ENCODE assay signal across 9 cellular contexts in genomic region chr2:237128026-237128703, GRCh38. TPM values are rescaled to one million over a fixed set of nuclear protein-coding genes. Genes with fewer than 3 reads are reported as not detected.
A peak's percentile ranks its signal among the peaks of the same experiment; 100 is the strongest.
DNase-seq lines count a peak whose midpoint lies in the region; ATAC-seq and TF ChIP-seq lines count a peak whose summit lies in the region.
"Had no signal": no experiment of that assay in that cellular context is flagged by ENCODE, and none has a peak within 500 bp of the region (broad histone marks: within the 10 kb centered on the region; RNA-seq: fewer than 3 reads in every experiment).

No MANE protein-coding gene starts in this region.

- H3K36me3 ChIP-seq in GM23248 (ENCODE audit: low read depth): no peaks in the 10 kb centered on the region
- H3K36me3 ChIP-seq in SK-N-SH (replicated peaks in 1 of 2; ENCODE audit: control insufficient read depth in 1 of 2, insufficient read depth in 2 of 2, low read length in 1 of 2): no peaks in the 10 kb centered on the region
- no peaks in the 10 kb centered on the region for H3K36me3 ChIP-seq in neural progenitor cell
- H3K36me3 ChIP-seq in tibial nerve: no peaks in the 10 kb centered on the region
- H3K36me3 ChIP-seq in CD4-positive, alpha-beta memory T cell (ENCODE audit: insufficient read depth, low read length): no peaks in the 10 kb centered on the region

- no peaks in the 10 kb centered on the region for H3K9me2 ChIP-seq in GM23248 (ENCODE audit: insufficient read depth)
- no peaks in the 10 kb centered on the region for H3K9me2 ChIP-seq in SK-N-SH

- H3K4me2 ChIP-seq in GM23248 (ENCODE audit: unreplicated experiment) (peak overlapping the region; percentile 60), SK-N-SH (peak overlapping the region; percentile 75), neural progenitor cell (no peak overlapping the region)

- peaks cover 2% of the 10 kb centered on the region for H3K27me3 Mint-ChIP-seq in neural progenitor cell (ENCODE audit: insufficient read depth, low read depth)
- no peaks in the 10 kb centered on the region for H3K27me3 Mint-ChIP-seq in CD4-positive, alpha-beta memory T cell

- peaks cover 3% of the 10 kb centered on the region for H3K4me1 Mint-ChIP-seq in neural progenitor cell
- H3K4me1 Mint-ChIP-seq in CD4-positive, alpha-beta memory T cell: no peaks in the 10 kb centered on the region

- ATAC-seq in GM19351 (IDR thresholded peaks at IDR 0.05; ENCODE audit: unreplicated experiment): no peak
- no peak for ATAC-seq in HG02759 (IDR thresholded peaks at IDR 0.05; ENCODE audit: unreplicated experiment)
- ATAC-seq: K562 had no signal

- in situ Hi-C loops in GM23248 (cut with MboI): no loop called here

- H3K9ac ChIP-seq in GM23248 (peak overlapping the region; percentile 63), SK-N-SH (peak overlapping the region; percentile 32; the same call in 1 of the 2 replicates), neural progenitor cell (no peak overlapping the region)

- no peak for TF ChIP-seq RAD21 in SK-N-SH (IDR thresholded peaks at IDR 0.05; ENCODE audit: low read length)

- H3K4me3 ChIP-seq in GM23248 (no peak overlapping the region), SK-N-SH (ENCODE audit: low read depth in 2 of 2, low read length in 1 of 2) (no peak overlapping the region), epithelial cell of esophagus (ENCODE audit: low read length) (no peak overlapping the region), neural progenitor cell (no peak overlapping the region), tibial nerve (no peak overlapping the region)
- H3K4me3 ChIP-seq in CD4-positive, alpha-beta memory T cell (ENCODE audit: low read length in 2 of 2): no peak overlapping the region
- H3K4me3 ChIP-seq: K562 had no signal

- H3K79me2 ChIP-seq in GM23248 (ENCODE audit: insufficient read depth): no peaks in the 10 kb centered on the region
- H3K79me2 ChIP-seq in SK-N-SH (ENCODE audit: insufficient read depth): no peaks in the 10 kb centered on the region
- no peaks in the 10 kb centered on the region for H3K79me2 ChIP-seq in neural progenitor cell (ENCODE audit: low read depth)

- H3F3A ChIP-seq in GM23248 (ENCODE audit: insufficient read depth) (peaks cover 13% of the 10 kb centered on the region; the same call in 1 of the 2 replicates), SK-N-SH (replicated peaks; ENCODE audit: insufficient read depth) (peaks cover 25% of the 10 kb centered on the region), neural progenitor cell (ENCODE audit: low read depth) (peaks cover 14% of the 10 kb centered on the region)

- 0 out of 2 replicates have a peak overlapping the region, but pooled peaks have one; percentile 3 for H2AFZ ChIP-seq in GM23248
- no peak overlapping the region for H2AFZ ChIP-seq in SK-N-SH (ENCODE audit: low read depth)
- H2AFZ ChIP-seq in neural progenitor cell (replicated peaks): peak overlapping the region; percentile 53

- peaks cover 22% of the 10 kb centered on the region for H3K4me1 ChIP-seq in GM23248 (ENCODE audit: insufficient read depth)
- H3K4me1 ChIP-seq in SK-N-SH (ENCODE audit: control insufficient read depth in 1 of 2, insufficient read depth in 2 of 2, low read depth in 1 of 2, low read length in 1 of 2): peaks cover 0 to 13% of the 10 kb centered on the region in 2 experiments; a peak in 3 of 4 replicates
- H3K4me1 ChIP-seq in neural progenitor cell: peaks cover 6% of the 10 kb centered on the region
- peaks cover 0 to 33% (median 9%) of the 10 kb centered on the region in 4 donors for H3K4me1 ChIP-seq in tibial nerve
- no peaks in the 10 kb centered on the region for H3K4me1 ChIP-seq in CD4-positive, alpha-beta memory T cell (ENCODE audit: insufficient read depth, low read length)

- H3K9me3 ChIP-seq in GM23248 (ENCODE audit: low read depth) (no peaks in the 10 kb centered on the region), SK-N-SH (no peaks in the 10 kb centered on the region), neural progenitor cell (ENCODE audit: low read depth) (no peaks in the 10 kb centered on the region), tibial nerve (peaks cover 0 to 5% (median 0%) of the 10 kb centered on the region in 4 donors)
- H3K9me3 ChIP-seq in CD4-positive, alpha-beta memory T cell (ENCODE audit: control insufficient read depth in 1 of 2, low read length in 2 of 2): no peaks in the 10 kb centered on the region

- intact Hi-C loops in CD4-positive, alpha-beta memory T cell (cut with micrococcal nuclease): no loop called here

- no peak for TF ChIP-seq POLR2A in tibial nerve (IDR thresholded peaks at IDR 0.05)

- H4K20me1 ChIP-seq in GM23248 (ENCODE audit: insufficient read depth) (no peaks in the 10 kb centered on the region), SK-N-SH (ENCODE audit: insufficient read depth) (no peaks in the 10 kb centered on the region), neural progenitor cell (ENCODE audit: low read depth) (no peaks in the 10 kb centered on the region)

- no peaks in the 10 kb centered on the region for H3K9me3 Mint-ChIP-seq in neural progenitor cell
- H3K9me3 Mint-ChIP-seq in CD4-positive, alpha-beta memory T cell: no peaks in the 10 kb centered on the region

- H3K27me3 ChIP-seq in GM23248 (replicated peaks; ENCODE audit: insufficient read depth) (no peaks in the 10 kb centered on the region), SK-N-SH (ENCODE audit: insufficient read depth) (no peaks in the 10 kb centered on the region), neural progenitor cell (no peaks in the 10 kb centered on the region), tibial nerve (no peaks in the 10 kb centered on the region)
- no peaks in the 10 kb centered on the region for H3K27me3 ChIP-seq in CD4-positive, alpha-beta memory T cell (ENCODE audit: insufficient read depth, low read length)

- peak; percentile 24 for TF ChIP-seq CTCF in SK-N-SH (IDR thresholded peaks at IDR 0.05)
- no peak for TF ChIP-seq CTCF in epithelial cell of esophagus (IDR thresholded peaks at IDR 0.05; ENCODE audit: insufficient read depth, low read depth, low read length, missing control alignments)
- TF ChIP-seq CTCF in neural progenitor cell (IDR thresholded peaks at IDR 0.05): no peak
- TF ChIP-seq CTCF in tibial nerve (IDR thresholded peaks at IDR 0.05): no peak

- POLR2A ChIA-PET in SK-N-SH (lab: Yijun Ruan, JAX): no interaction called here
- POLR2A ChIA-PET in CD4-positive, alpha-beta memory T cell (lab: Charles Lee; ENCODE audit: partially characterized antibody): no interaction called here

- H3K4me3 Mint-ChIP-seq in neural progenitor cell: no peak overlapping the region
- H3K4me3 Mint-ChIP-seq in CD4-positive, alpha-beta memory T cell: no peak overlapping the region

- H3K27ac Mint-ChIP-seq in neural progenitor cell: peak overlapping the region; percentile 70
- no peak overlapping the region for H3K27ac Mint-ChIP-seq in CD4-positive, alpha-beta memory T cell

- TF ChIP-seq EP300 in SK-N-SH (IDR thresholded peaks at IDR 0.05; ENCODE audit: borderline replicate concordance in 1 of 2, low read depth in 1 of 2, low read length in 1 of 2) (peak in 1 of 2 experiments; percentile 87; a peak in 2 of 4 replicates), tibial nerve (IDR thresholded peaks at IDR 0.05) (peak; percentile 71 to 92)

- no peaks in the 10 kb centered on the region for H3K36me3 Mint-ChIP-seq in neural progenitor cell
- no peaks in the 10 kb centered on the region for H3K36me3 Mint-ChIP-seq in CD4-positive, alpha-beta memory T cell

- WGBS in GM23248 (ENCODE audit: low coverage in 1 of 2, low lambda C conversion rate in 2 of 2, missing lambda C conversion rate in 2 of 2), 2 experiments: 9 to 12% methylated on average over 11 of the region's 11 CpGs
- WGBS in SK-N-SH (ENCODE audit: low lambda C conversion rate): 36% methylated on average over 8 of the region's 11 CpGs
- WGBS in tibial nerve, 2 donors: 15 to 30% methylated on average over 11 of the region's 11 CpGs

- H3K27ac ChIP-seq in GM23248 (peak overlapping the region; percentile 76), SK-N-SH (ENCODE audit: low read depth in 2 of 2, low read length in 1 of 2) (peak overlapping the region in 1 of 2 experiments; percentile 85; a peak in 2 of 4 replicates), neural progenitor cell (no peak overlapping the region), tibial nerve (peak overlapping the region; percentile 44 to 86 (median 60))
- H3K27ac ChIP-seq in CD4-positive, alpha-beta memory T cell (ENCODE audit: low read depth, low read length): no peak overlapping the region

- peak; percentile 99 for DNase-seq in GM23248
- DNase-seq in SK-N-SH: peak; percentile 28
- DNase-seq in epithelial cell of esophagus (ENCODE audit: low read depth): peak; percentile 99
- peak; percentile 44 for DNase-seq in neural progenitor cell (ENCODE audit: low spot score)
- DNase-seq in tibial nerve (ENCODE audit: low spot score in 2 of 2): peak; percentile 95 to 97
- no peak for DNase-seq in CD4-positive, alpha-beta memory T cell

- CTCF ChIA-PET in SK-N-SH (lab: Yijun Ruan, JAX): interaction anchor here (1.0 to 1.1 kb wide), 2 partner anchors 10 to 385 kb away, joined by 3 read pairs; no protein-coding TSS in a partner anchor
- CTCF ChIA-PET in CD4-positive, alpha-beta memory T cell (lab: Charles Lee; ENCODE audit: partially characterized antibody): no interaction called here

TF ChIP-seq in SK-N-SH, 30 proteins besides CTCF, POLR2A, EP300 and RAD21 (continues in another document):
- TF ChIP-seq GATA2 (CRISPR knock-in tag; IDR thresholded peaks at IDR 0.05): no peak
- TF ChIP-seq TCF12 (IDR thresholded peaks at IDR 0.05): peak; percentile 90
- no peak for TF ChIP-seq RFX5 (IDR thresholded peaks at IDR 0.05; ENCODE audit: low read length)
- TF ChIP-seq, protein P1, sequence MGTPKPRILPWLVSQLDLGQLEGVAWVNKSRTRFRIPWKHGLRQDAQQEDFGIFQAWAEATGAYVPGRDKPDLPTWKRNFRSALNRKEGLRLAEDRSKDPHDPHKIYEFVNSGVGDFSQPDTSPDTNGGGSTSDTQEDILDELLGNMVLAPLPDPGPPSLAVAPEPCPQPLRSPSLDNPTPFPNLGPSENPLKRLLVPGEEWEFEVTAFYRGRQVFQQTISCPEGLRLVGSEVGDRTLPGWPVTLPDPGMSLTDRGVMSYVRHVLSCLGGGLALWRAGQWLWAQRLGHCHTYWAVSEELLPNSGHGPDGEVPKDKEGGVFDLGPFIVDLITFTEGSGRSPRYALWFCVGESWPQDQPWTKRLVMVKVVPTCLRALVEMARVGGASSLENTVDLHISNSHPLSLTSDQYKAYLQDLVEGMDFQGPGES (IDR thresholded peaks at IDR 0.05; ENCODE audit: low read depth, low read length): no peak
- TF ChIP-seq NFIC (IDR thresholded peaks at IDR 0.05; ENCODE audit: borderline replicate concordance): peak; percentile 85; the same call in 1 of the 2 replicates
- TF ChIP-seq MXI1 (IDR thresholded peaks at IDR 0.05; ENCODE audit: low read depth, low read length): no peak

RNA-seq across cellular contexts. Expression of gene COPS8, which starts 42.5 kb away (rescaled TPM):
- 145 and 148 TPM in 2 replicates for total RNA-seq in GM23248 (2014; rRNA removed; shearing (Covaris generic))
- polyA plus RNA-seq in GM23248 (2016; fragmentation: Nextera tagmentation; extraction: Ambion mirVana) (164 and 168 TPM in 2 replicates), SK-N-SH (2012; rRNA removed) (107 and 123 TPM in 2 replicates)
- 147 and 188 TPM in 2 replicates for polyA plus RNA-seq in SK-N-SH (2012; cell fraction: cytosol; rRNA removed)
- 29.4 and 69.0 TPM in 2 replicates for polyA plus RNA-seq in SK-N-SH (2012; cell fraction: nucleus; rRNA removed)
- total RNA-seq in neural progenitor cell (ENCODE audit: low replicate concordance) (196 and 267 TPM in 2 replicates), tibial nerve (10 to 100 TPM; 69.6 to 93.1 (median 80.2) TPM)
- total RNA-seq in CD4-positive, alpha-beta memory T cell: 10 to 100 TPM; 33.4 to 34.5 TPM
- polyA plus RNA-seq in CD4-positive, alpha-beta memory T cell: 100 to 1,000 TPM in 1 of 2 donors, 10 to 100 TPM in 1; 71.1 to 105 TPM

Comparison
In these comparisons a context has a peak if more than half of its experiments do, and no peak if none do; other contexts are left out.
1. DNase-seq: peak in GM23248 (single experiment), SK-N-SH (single experiment), epithelial cell of esophagus (single experiment), neural progenitor cell (single experiment) and tibial nerve (2 of 2); none in CD4-positive, alpha-beta memory T cell (0 of 5).
2. H3K27ac ChIP-seq: peak in GM23248 (single experiment) and tibial nerve (4 of 4); none in neural progenitor cell (single experiment) and CD4-positive, alpha-beta memory T cell (single experiment).